10 cellular contexts compared by ENCODE assay signal in the genomic region with DNA sequence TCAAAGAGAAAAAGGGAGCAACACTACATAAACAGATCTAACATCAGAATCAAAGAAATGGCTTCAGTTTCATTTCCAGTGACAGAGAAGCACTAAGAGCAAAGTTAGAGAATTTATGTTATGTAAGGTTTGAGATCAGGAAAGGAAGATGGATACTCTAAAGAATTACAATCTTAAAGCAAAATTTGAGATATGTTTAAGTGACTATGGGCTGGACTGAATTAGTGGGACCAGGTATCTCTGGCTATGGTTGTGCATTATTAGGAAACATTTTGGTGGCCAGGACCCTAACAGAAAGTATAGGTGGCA.
DNase-seq lines count a peak whose midpoint lies in the region; ATAC-seq and TF ChIP-seq lines count a peak whose summit lies in the region.
"Had no signal": no experiment of that assay in that cellular context is flagged by ENCODE, and none has a peak within 500 bp of the region (broad histone marks: within the 10 kb centered on the region; RNA-seq: fewer than 3 reads in every experiment).

No MANE protein-coding gene starts in this region.

- H3K9ac ChIP-seq in adipocyte (ENCODE audit: low read length): peak overlapping the region; percentile 11
- H3K9ac ChIP-seq in smooth muscle cell (ENCODE audit: low read depth): no peak overlapping the region

- H3K9me3 ChIP-seq in adipocyte (ENCODE audit: control insufficient read depth, low read length): no peaks in the 10 kb centered on the region
- H3K9me3 ChIP-seq in smooth muscle cell (replicated peaks; ENCODE audit: low read depth): no peaks in the 10 kb centered on the region
- H3K9me3 ChIP-seq in BE2C: no peaks in the 10 kb centered on the region
- H3K9me3 ChIP-seq: esophagus squamous epithelium, mucosa of descending colon, right atrium auricular region had no signal

- no peak overlapping the region for H3K4me3 ChIP-seq in adipocyte (ENCODE audit: low read length)
- H3K4me3 ChIP-seq in smooth muscle cell: no peak overlapping the region
- H3K4me3 ChIP-seq in BE2C (ENCODE audit: low read depth, low read length): no peak overlapping the region
- H3K4me3 ChIP-seq: esophagus squamous epithelium, mucosa of descending colon, right atrium auricular region had no signal

- peak overlapping the region; percentile 87 for H2AFZ ChIP-seq in smooth muscle cell (ENCODE audit: low read depth)

- no peaks in the 10 kb centered on the region for H3K27me3 ChIP-seq in adipocyte (replicated peaks; ENCODE audit: control insufficient read depth, insufficient read depth, low read length)
- no peaks in the 10 kb centered on the region for H3K27me3 ChIP-seq in smooth muscle cell (ENCODE audit: low read depth)
- no peaks in the 10 kb centered on the region for H3K27me3 ChIP-seq in BE2C
- H3K27me3 ChIP-seq: esophagus squamous epithelium, right atrium auricular region had no signal

- no peak overlapping the region for H3K4me2 ChIP-seq in smooth muscle cell

- H3K27ac ChIP-seq in smooth muscle cell (ENCODE audit: low read depth): no peak overlapping the region
- H3K27ac ChIP-seq: esophagus squamous epithelium, right atrium auricular region had no signal

- ATAC-seq in GM19397 (IDR thresholded peaks at IDR 0.05; ENCODE audit: unreplicated experiment) (peak; percentile 14), HG02970 (IDR thresholded peaks at IDR 0.05; ENCODE audit: low FRiP score, unreplicated experiment) (peak; percentile 26)

- H3K79me2 ChIP-seq in smooth muscle cell (ENCODE audit: low read depth): no peaks in the 10 kb centered on the region

- DNase-seq in adipocyte (ENCODE audit: low read depth) (no peak), smooth muscle cell (lab: John Stamatoyannopoulos, UW; ENCODE audit: unreplicated experiment) (no peak), HuH-7 (ENCODE audit: low spot score) (no peak), BE2C (no peak)
- no peak for DNase-seq in activated CD4-positive, alpha-beta T cell treated with anti-CD3 and anti-CD28 coated beads, Interleukin-2, amount 50 U/mL, for 1 hour
- DNase-seq: esophagus squamous epithelium had no signal

- H3K4me1 ChIP-seq in adipocyte (ENCODE audit: control insufficient read depth, insufficient read depth, low read length) (no peaks in the 10 kb centered on the region), smooth muscle cell (ENCODE audit: low read depth) (no peaks in the 10 kb centered on the region), BE2C (no peaks in the 10 kb centered on the region)
- H3K4me1 ChIP-seq: esophagus squamous epithelium, right atrium auricular region had no signal

- H4K20me1 ChIP-seq in smooth muscle cell (ENCODE audit: low read depth): no peaks in the 10 kb centered on the region

- TF ChIP-seq CTCF in smooth muscle cell (IDR thresholded peaks at IDR 0.05; ENCODE audit: borderline replicate concordance, insufficient read depth, poor library complexity, severe bottlenecking) (no peak), BE2C (IDR thresholded peaks at IDR 0.05; ENCODE audit: low read depth, low read length) (no peak)

- H3F3A ChIP-seq in smooth muscle cell (ENCODE audit: low read depth): no peaks in the 10 kb centered on the region

- H3K36me3 ChIP-seq in adipocyte (ENCODE audit: control insufficient read depth, insufficient read depth, low read length, severe bottlenecking) (no peaks in the 10 kb centered on the region), smooth muscle cell (ENCODE audit: low read depth) (no peaks in the 10 kb centered on the region), BE2C (no peaks in the 10 kb centered on the region)
- H3K36me3 ChIP-seq: esophagus squamous epithelium, right atrium auricular region had no signal
